Comparison of ENCODE assay signal across 15 cellular contexts in genomic region chr16:64730261-64730660, GRCh38.
DNase-seq lines count a peak whose midpoint lies in the region; ATAC-seq, FAIRE-seq and TF ChIP-seq lines count a peak whose summit lies in the region.
"Had no signal": no experiment of that assay in that cellular context is flagged by ENCODE, and none has a peak within 500 bp of the region (broad histone marks: within the 10 kb centered on the region; RNA-seq: fewer than 3 reads in every experiment).

No MANE protein-coding gene starts in this region.

- 82% methylated on average over 2 of the region's 2 CpGs for WGBS in SK-N-SH (ENCODE audit: low lambda C conversion rate)

- CTCF ChIA-PET in SK-N-SH (lab: Yijun Ruan, JAX) = no interaction called here

- H3K27me3 ChIP-seq in SK-N-SH (ENCODE audit: insufficient read depth) = no peaks in the 10 kb centered on the region
- no peaks in the 10 kb centered on the region for H3K27me3 ChIP-seq in bronchial epithelial cell (ENCODE audit: control insufficient read depth, insufficient read depth, low read length)

- TF ChIP-seq CTCF in SK-N-SH (IDR thresholded peaks at IDR 0.05) = no peak
- TF ChIP-seq CTCF in bronchial epithelial cell (IDR thresholded peaks at IDR 0.05; ENCODE audit: insufficient read depth, low read length, severe bottlenecking) = no peak

- H3F3A ChIP-seq in SK-N-SH (replicated peaks; ENCODE audit: insufficient read depth) = no peaks in the 10 kb centered on the region

- no peak for DNase-seq in SK-N-SH
- DNase-seq in NCI-H69 (lab: John Stamatoyannopoulos, UW) = peak; percentile 29
- DNase-seq in bronchial epithelial cell (ENCODE audit: low read depth) = peak; percentile 55
- peak; percentile 3 for DNase-seq in iris pigment epithelial cell (ENCODE audit: low read depth)
- DNase-seq in occipital lobe (lab: John Stamatoyannopoulos, UW) = no peak
- DNase-seq in activated naive CD4-positive, alpha-beta T cell treated with anti-CD3 and anti-CD28 coated beads, Interleukin-2, amount 50 U/mL, for 72 hours (ENCODE audit: low spot score in 2 of 2) = no peak
- DNase-seq: CD8-positive, alpha-beta T cell; COR-L47; DMS53; GF-D8 had no signal

- H3K4me3 ChIP-seq in SK-N-SH (ENCODE audit: low read depth in 2 of 2, low read length in 1 of 2) (no peak overlapping the region), bronchial epithelial cell (ENCODE audit: low read depth, low read length) (no peak overlapping the region)

- no peaks in the 10 kb centered on the region for H3K9me3 ChIP-seq in SK-N-SH

- no peaks in the 10 kb centered on the region for H3K36me3 Mint-ChIP-seq in activated naive CD4-positive, alpha-beta T cell treated with anti-CD3 and anti-CD28 coated beads, Interleukin-2, amount 50 U/mL, for 72 hours
- H3K36me3 Mint-ChIP-seq: CD14-positive monocyte; CD8-positive, alpha-beta T cell had no signal

- peaks cover 12% of the 10 kb centered on the region in 2 donors for H3K9me3 Mint-ChIP-seq in activated naive CD4-positive, alpha-beta T cell treated with anti-CD3 and anti-CD28 coated beads, Interleukin-2, amount 50 U/mL, for 72 hours

- no peak overlapping the region for H3K4me2 ChIP-seq in SK-N-SH

- POLR2A ChIA-PET in SK-N-SH (lab: Yijun Ruan, JAX) = no interaction called here

- H3K79me2 ChIP-seq in SK-N-SH (ENCODE audit: insufficient read depth) = no peaks in the 10 kb centered on the region

- FAIRE-seq in bronchial epithelial cell (lab: Jason Lieb, UNC) = no peak
- FAIRE-seq: D721Med had no signal

- no peak for TF ChIP-seq RAD21 in SK-N-SH (IDR thresholded peaks at IDR 0.05; ENCODE audit: low read length)

- no peaks in the 10 kb centered on the region for H3K4me1 ChIP-seq in SK-N-SH (ENCODE audit: control insufficient read depth in 1 of 2, insufficient read depth in 2 of 2, low read depth in 1 of 2, low read length in 1 of 2)

- no peak for ATAC-seq in SK-N-SH treated with all-trans-retinoic acid at 6 μM for 48 hours
- ATAC-seq in GM18858 (IDR thresholded peaks at IDR 0.05; ENCODE audit: unreplicated experiment) = no peak
- no peak for ATAC-seq in activated naive CD4-positive, alpha-beta T cell treated with anti-CD3 and anti-CD28 coated beads, Interleukin-2, amount 50 U/mL, for 72 hours
- ATAC-seq: CD8-positive, alpha-beta T cell; HCT116 had no signal

- TF ChIP-seq EP300 in SK-N-SH (IDR thresholded peaks at IDR 0.05; ENCODE audit: borderline replicate concordance in 1 of 2, low read depth in 1 of 2, low read length in 1 of 2) = no peak

- H2AFZ ChIP-seq in SK-N-SH (ENCODE audit: low read depth) = no peak overlapping the region

- no peak overlapping the region for H3K9ac ChIP-seq in SK-N-SH

- no peak overlapping the region for H3K27ac ChIP-seq in SK-N-SH (ENCODE audit: low read depth in 2 of 2, low read length in 1 of 2)

- no peaks in the 10 kb centered on the region for H4K20me1 ChIP-seq in SK-N-SH (ENCODE audit: insufficient read depth)

- H3K27ac Mint-ChIP-seq in activated naive CD4-positive, alpha-beta T cell treated with anti-CD3 and anti-CD28 coated beads, Interleukin-2, amount 50 U/mL, for 72 hours = no peak overlapping the region
- H3K27ac Mint-ChIP-seq: CD14-positive monocyte; CD8-positive, alpha-beta T cell had no signal

- no peaks in the 10 kb centered on the region for H3K9me2 ChIP-seq in SK-N-SH

- H3K36me3 ChIP-seq in SK-N-SH (replicated peaks in 1 of 2; ENCODE audit: control insufficient read depth in 1 of 2, insufficient read depth in 2 of 2, low read length in 1 of 2) (no peaks in the 10 kb centered on the region), bronchial epithelial cell (ENCODE audit: control insufficient read depth, insufficient read depth, low read length) (no peaks in the 10 kb centered on the region)

TF ChIP-seq in SK-N-SH, 30 proteins besides CTCF, POLR2A, EP300 and RAD21:
- TF ChIP-seq TAF1 (IDR thresholded peaks at IDR 0.05; ENCODE audit: borderline replicate concordance, low read depth, low read length) (no peak), POLR2AphosphoS5 (IDR thresholded peaks at IDR 0.05; ENCODE audit: low read depth, low read length) (no peak), NFIC (IDR thresholded peaks at IDR 0.05; ENCODE audit: borderline replicate concordance) (peak; percentile 36)

TF ChIP-seq in SK-N-SH treated with all-trans-retinoic acid at 6 μM for 48 hours, 23 proteins besides CTCF, POLR2A, EP300 and RAD21:
- TF ChIP-seq ZNF8 (CRISPR knock-in tag; IDR thresholded peaks at IDR 0.05) = no peak

Comparison
In these comparisons a context has a peak if more than half of its experiments do, and no peak if none do; other contexts are left out.
1. DNase-seq: peak in NCI-H69 (single experiment), bronchial epithelial cell (single experiment) and iris pigment epithelial cell (single experiment); none in SK-N-SH (single experiment), occipital lobe (single experiment) and activated naive CD4-positive, alpha-beta T cell treated with anti-CD3 and anti-CD28 coated beads, Interleukin-2, amount 50 U/mL, for 72 hours (0 of 2).